Comparison of ENCODE assay signal across 8 cellular contexts in genomic region chr20:62924567-62925419, GRCh38. TPM values are rescaled to one million over a fixed set of nuclear protein-coding genes. Genes with fewer than 3 reads are reported as not detected.
DNase-seq lines count a peak whose midpoint lies in the region; ATAC-seq and TF ChIP-seq lines count a peak whose summit lies in the region.

No MANE protein-coding gene starts in this region.

- DNase-seq in NCI-H2227 (lab: John Stamatoyannopoulos, UW; ENCODE audit: unreplicated experiment) (peak; percentile 47), NCI-H2227 treated with DMSO at 0.1 percent for 48 hours (lab: John Stamatoyannopoulos, UW) (no peak), colonic mucosa (peak; percentile 56), Ammon's horn (ENCODE audit: low spot score) (no peak)
- no peak for DNase-seq in stimulated activated CD4-positive, alpha-beta T cell treated with anti-CD3 and anti-CD28 coated beads, Interleukin-4, amount 100 ng/mL, for 24 hours

- H3K36me3 ChIP-seq in colonic mucosa = no peaks in the 10 kb centered on the region

- peak overlapping the region; percentile 95 to 97 for H3K9ac ChIP-seq in colonic mucosa (ENCODE audit: low read depth in 2 of 2, low read length in 2 of 2)

- no peaks in the 10 kb centered on the region for H3K9me3 ChIP-seq in colonic mucosa
- H3K9me3 ChIP-seq in mononuclear cell (ENCODE audit: low read depth, low read length) = no peaks in the 10 kb centered on the region

- H3K27ac ChIP-seq in colonic mucosa = peak overlapping the region; percentile 97

- intact Hi-C loops in colonic mucosa (cut with DNase I) = no loop called here

- ATAC-seq in activated CD4-positive, CD25-positive, alpha-beta regulatory T cell treated with anti-CD3 and anti-CD28 coated beads, Interleukin-2, amount 50 U/mL, for 24 hours = no peak

- no peak for TF ChIP-seq CTCF in colonic mucosa (IDR thresholded peaks at IDR 0.05)

- H3K4me3 ChIP-seq in colonic mucosa (peak overlapping the region; percentile 98), mononuclear cell (ENCODE audit: low read length) (peak overlapping the region; percentile 94)

- H3K4me1 ChIP-seq in colonic mucosa (peaks cover 56% of the 10 kb centered on the region), mononuclear cell (ENCODE audit: insufficient read depth, low read length) (peaks cover 76% of the 10 kb centered on the region)

- H3K27me3 ChIP-seq in colonic mucosa = no peaks in the 10 kb centered on the region
- no peaks in the 10 kb centered on the region for H3K27me3 ChIP-seq in mononuclear cell (ENCODE audit: insufficient read depth, low read length)

TF ChIP-seq in PFSK-1, 5 proteins besides CTCF, POLR2A, EP300 and RAD21:
- 0 out of 2 replicates have a peak, but pooled peaks have one; percentile 12 for TF ChIP-seq POLR2AphosphoS5 (IDR thresholded peaks at IDR 0.05; ENCODE audit: low read depth, low read length)
- TF ChIP-seq FOXP2 (optimal IDR thresholded peaks at IDR 0.05; ENCODE audit: borderline replicate concordance, extremely low read depth, extremely low read length, insufficient read depth) = no peak
- TF ChIP-seq TAF1 (IDR thresholded peaks at IDR 0.05; ENCODE audit: borderline replicate concordance, insufficient read depth, low read length) = no peak
- no peak for TF ChIP-seq REST (IDR thresholded peaks at IDR 0.05; ENCODE audit: insufficient read depth in 1 of 2, low read depth in 2 of 2, low read length in 2 of 2)
TF ChIP-seq in PFSK-1: peak in this region for 1.

RNA-seq across cellular contexts. Expression of gene DIDO1, which starts 1.5 kb away (rescaled TPM):
- 23.0 TPM for polyA plus RNA-seq in PFSK-1 (2012; ENCODE audit: insufficient read length, low read depth)
- 10 to 100 TPM; 41.4 to 50.4 TPM for total RNA-seq in colonic mucosa
- total RNA-seq in mononuclear cell = 55.1 TPM

RNA-seq across cellular contexts. Expression of gene GID8, which starts 13.2 kb away (rescaled TPM):
- polyA plus RNA-seq in PFSK-1 (2012; ENCODE audit: insufficient read length, low read depth) = 23.2 TPM
- total RNA-seq in colonic mucosa (10 to 100 TPM; 37.3 to 40.4 TPM), mononuclear cell (31.9 TPM)

RNA-seq across cellular contexts. Expression of gene SLC17A9, which starts 27.7 kb away (rescaled TPM):
- polyA plus RNA-seq in PFSK-1 (2012; ENCODE audit: insufficient read length, low read depth) = not detected
- total RNA-seq in colonic mucosa (10 to 100 TPM; 23.1 to 54.7 TPM), mononuclear cell (2.0 TPM)

Comparison
In these comparisons a context has a peak if more than half of its experiments do, and no peak if none do; other contexts are left out.
1. DNase-seq: peak in NCI-H2227 (single experiment) and colonic mucosa (single experiment); none in NCI-H2227 treated with DMSO at 0.1 percent for 48 hours (single experiment), stimulated activated CD4-positive, alpha-beta T cell treated with anti-CD3 and anti-CD28 coated beads, Interleukin-4, amount 100 ng/mL, for 24 hours (single experiment) and Ammon's horn (single experiment).